Comparison of ENCODE assay signal across 14 cellular contexts in genomic region chr10:71365366-71365765, GRCh38. TPM values are rescaled to one million over a fixed set of nuclear protein-coding genes. Genes with fewer than 3 reads are reported as not detected.
A peak's percentile ranks its signal among the peaks of the same experiment; 100 is the strongest.
DNase-seq lines count a peak whose midpoint lies in the region; ATAC-seq and TF ChIP-seq lines count a peak whose summit lies in the region.
"Had no signal": no experiment of that assay in that cellular context is flagged by ENCODE, and none has a peak within 500 bp of the region (broad histone marks: within the 10 kb centered on the region; RNA-seq: fewer than 3 reads in every experiment).

No MANE protein-coding gene starts in this region.

- no peak overlapping the region for H3K27ac ChIP-seq in spleen
- H3K27ac ChIP-seq: 22Rv1, BLaER1 had no signal

- no peaks in the 10 kb centered on the region for H3K9me3 Mint-ChIP-seq in activated CD4-positive, alpha-beta T cell treated with anti-CD3 and anti-CD28 coated beads for 36 hours (ENCODE audit: low read depth)
- no peaks in the 10 kb centered on the region for H3K9me3 Mint-ChIP-seq in activated CD4-positive, alpha-beta T cell treated with anti-CD3 and anti-CD28 coated beads, Interleukin-2, amount 10 ng/mL, durations not matched to agents 7 days and 5 days
- no peaks in the 10 kb centered on the region for H3K9me3 Mint-ChIP-seq in HFFc6
- H3K9me3 Mint-ChIP-seq in dendritic cell treated with granulocyte-macrophage colony-stimulating factor and Interleukin-4, amounts not matched to agents 40 ng/mL and 50 ng/mL, for 4 days, result no peaks in the 10 kb centered on the region
- H3K9me3 Mint-ChIP-seq: CD4-positive, CD25-positive, alpha-beta regulatory T cell; H9 had no signal

- H3K36me3 Mint-ChIP-seq in activated CD4-positive, alpha-beta T cell treated with anti-CD3 and anti-CD28 coated beads for 36 hours (ENCODE audit: low read depth), result peaks cover 2% of the 10 kb centered on the region
- no peaks in the 10 kb centered on the region for H3K36me3 Mint-ChIP-seq in activated CD4-positive, alpha-beta T cell treated with anti-CD3 and anti-CD28 coated beads, Interleukin-2, amount 10 ng/mL, durations not matched to agents 7 days and 5 days (ENCODE audit: low read depth)
- H3K36me3 Mint-ChIP-seq in HFFc6 (ENCODE audit: low read depth), result no peaks in the 10 kb centered on the region
- peaks cover 34% of the 10 kb centered on the region for H3K36me3 Mint-ChIP-seq in dendritic cell treated with granulocyte-macrophage colony-stimulating factor and Interleukin-4, amounts not matched to agents 40 ng/mL and 50 ng/mL, for 4 days (ENCODE audit: low read depth)

- 88 to 95% (median 92%) methylated on average over 6 of the region's 6 CpGs for WGBS in spleen, 5 donors

- H3K36me3 ChIP-seq in spleen, result peaks cover 0 to 29% (median 5%) of the 10 kb centered on the region in 6 donors

- peaks cover 2% of the 10 kb centered on the region for H3K4me1 Mint-ChIP-seq in activated CD4-positive, alpha-beta T cell treated with anti-CD3 and anti-CD28 coated beads for 36 hours
- no peaks in the 10 kb centered on the region for H3K4me1 Mint-ChIP-seq in activated CD4-positive, alpha-beta T cell treated with anti-CD3 and anti-CD28 coated beads, Interleukin-2, amount 10 ng/mL, durations not matched to agents 7 days and 5 days
- H3K4me1 Mint-ChIP-seq in HFFc6 (ENCODE audit: low read depth), result peaks cover 31% of the 10 kb centered on the region
- H3K4me1 Mint-ChIP-seq in dendritic cell treated with granulocyte-macrophage colony-stimulating factor and Interleukin-4, amounts not matched to agents 40 ng/mL and 50 ng/mL, for 4 days (ENCODE audit: low read depth), result peaks cover 83% of the 10 kb centered on the region

- no peak overlapping the region for H3K4me3 Mint-ChIP-seq in activated CD4-positive, alpha-beta T cell treated with anti-CD3 and anti-CD28 coated beads for 36 hours
- H3K4me3 Mint-ChIP-seq in activated CD4-positive, alpha-beta T cell treated with anti-CD3 and anti-CD28 coated beads, Interleukin-2, amount 10 ng/mL, durations not matched to agents 7 days and 5 days, result no peak overlapping the region
- no peak overlapping the region for H3K4me3 Mint-ChIP-seq in HFFc6
- no peak overlapping the region for H3K4me3 Mint-ChIP-seq in dendritic cell treated with granulocyte-macrophage colony-stimulating factor and Interleukin-4, amounts not matched to agents 40 ng/mL and 50 ng/mL, for 4 days
- H3K4me3 Mint-ChIP-seq: CD4-positive, CD25-positive, alpha-beta regulatory T cell; H9 had no signal

- H3K9me3 ChIP-seq in spleen, result no peaks in the 10 kb centered on the region
- H3K9me3 ChIP-seq: BLaER1 had no signal

- H3K27me3 Mint-ChIP-seq in activated CD4-positive, alpha-beta T cell treated with anti-CD3 and anti-CD28 coated beads for 36 hours, result no peaks in the 10 kb centered on the region
- H3K27me3 Mint-ChIP-seq in activated CD4-positive, alpha-beta T cell treated with anti-CD3 and anti-CD28 coated beads, Interleukin-2, amount 10 ng/mL, durations not matched to agents 7 days and 5 days, result no peaks in the 10 kb centered on the region
- H3K27me3 Mint-ChIP-seq in HFFc6 (ENCODE audit: insufficient read depth), result peaks cover 5% of the 10 kb centered on the region
- no peaks in the 10 kb centered on the region for H3K27me3 Mint-ChIP-seq in dendritic cell treated with granulocyte-macrophage colony-stimulating factor and Interleukin-4, amounts not matched to agents 40 ng/mL and 50 ng/mL, for 4 days

- no peak for TF ChIP-seq POLR2A in spleen (IDR thresholded peaks at IDR 0.05)

- TF ChIP-seq CTCF in HFFc6 (IDR thresholded peaks at IDR 0.05), result no peak
- TF ChIP-seq CTCF in spleen (IDR thresholded peaks at IDR 0.05 in 8 of 11, conservative IDR thresholded peaks at IDR 0.05 in 3 of 11), result no peak

- no peak for ATAC-seq in activated CD4-positive, alpha-beta T cell treated with anti-CD3 and anti-CD28 coated beads for 36 hours
- no peak for ATAC-seq in HG03135 (IDR thresholded peaks at IDR 0.05; ENCODE audit: unreplicated experiment)
- ATAC-seq in GM21619 (IDR thresholded peaks at IDR 0.05; ENCODE audit: unreplicated experiment), result no peak

- peak overlapping the region; percentile 7 for H3K27ac Mint-ChIP-seq in activated CD4-positive, alpha-beta T cell treated with anti-CD3 and anti-CD28 coated beads for 36 hours
- no peak overlapping the region for H3K27ac Mint-ChIP-seq in activated CD4-positive, alpha-beta T cell treated with anti-CD3 and anti-CD28 coated beads, Interleukin-2, amount 10 ng/mL, durations not matched to agents 7 days and 5 days
- 0 out of 2 replicates have a peak overlapping the region, but pooled peaks have one; percentile 75 for H3K27ac Mint-ChIP-seq in HFFc6
- H3K27ac Mint-ChIP-seq in dendritic cell treated with granulocyte-macrophage colony-stimulating factor and Interleukin-4, amounts not matched to agents 40 ng/mL and 50 ng/mL, for 4 days, result peak overlapping the region; percentile 95
- H3K27ac Mint-ChIP-seq: CD4-positive, CD25-positive, alpha-beta regulatory T cell had no signal

- CTCF ChIA-PET in activated CD4-positive, alpha-beta T cell treated with anti-CD3 and anti-CD28 coated beads for 36 hours (lab: Charles Lee), result interaction anchor here (0.6 to 1.8 kb wide), 5 partner anchors 11 to 979 kb away, joined by 3 to 5 read pairs (median 3); partner anchors contain the start of gene SLC29A3
- CTCF ChIA-PET in activated CD4-positive, alpha-beta T cell treated with anti-CD3 and anti-CD28 coated beads, Interleukin-2, amount 10 ng/mL, durations not matched to agents 7 days and 5 days (lab: Charles Lee), result interaction anchor here (1.1 to 1.9 kb wide), 3 partner anchors 9 to 50 kb away, joined by 3 to 6 read pairs (median 3); no protein-coding TSS in a partner anchor

- DNase-seq in activated CD4-positive, alpha-beta T cell treated with anti-CD3 and anti-CD28 coated beads for 36 hours, result no peak
- DNase-seq in activated CD4-positive, alpha-beta T cell treated with anti-CD3 and anti-CD28 coated beads, Interleukin-2, amount 10 ng/mL, durations not matched to agents 7 days and 5 days, result no peak
- no peak for DNase-seq in HFFc6
- DNase-seq in spleen, result peak; percentile 27
- DNase-seq in SIG-M5 treated with dmso at 0.1 percent for 504 hours (lab: John Stamatoyannopoulos, UW; ENCODE audit: unreplicated experiment), result no peak
- DNase-seq: CD4-positive, CD25-positive, alpha-beta regulatory T cell; DMS53; GOT3; H9 had no signal

- no peak overlapping the region for H3K4me3 ChIP-seq in spleen
- H3K4me3 ChIP-seq: BLaER1 had no signal

- intact Hi-C loops in activated CD4-positive, alpha-beta T cell treated with anti-CD3 and anti-CD28 coated beads for 36 hours (cut with DNase I, micrococcal nuclease), result no loop called here
- intact Hi-C loops in dendritic cell treated with granulocyte-macrophage colony-stimulating factor and Interleukin-4, amounts not matched to agents 40 ng/mL and 50 ng/mL, for 4 days (cut with micrococcal nuclease), result loop anchor here (2.0 kb wide), 1 partner anchor 13 kb away; no protein-coding TSS in a partner anchor
- intact Hi-C loops in spleen (cut with DNase I; ENCODE audit: low total_unique reads), result loop anchor here (5.0 kb wide), 1 partner anchor 48 kb away; the partner anchor contains the start of gene SLC29A3

- POLR2A ChIA-PET in activated CD4-positive, alpha-beta T cell treated with anti-CD3 and anti-CD28 coated beads for 36 hours (lab: Charles Lee), result no interaction called here
- POLR2A ChIA-PET in activated CD4-positive, alpha-beta T cell treated with anti-CD3 and anti-CD28 coated beads, Interleukin-2, amount 10 ng/mL, durations not matched to agents 7 days and 5 days (lab: Charles Lee), result no interaction called here

- peaks cover 0 to 14% (median 0%) of the 10 kb centered on the region in 6 donors for H3K4me1 ChIP-seq in spleen
- H3K4me1 ChIP-seq: BLaER1 had no signal

- H3K27me3 ChIP-seq in spleen (replicated peaks in 1 of 7), result no peaks in the 10 kb centered on the region
- H3K27me3 ChIP-seq: BLaER1 had no signal

RNA-seq across cellular contexts. Expression of gene CDH23, which starts 31.4 kb away (rescaled TPM):
- 1 to 10 TPM; 1.5 to 1.6 TPM for total RNA-seq in activated CD4-positive, alpha-beta T cell treated with anti-CD3 and anti-CD28 coated beads for 36 hours
- total RNA-seq in activated CD4-positive, alpha-beta T cell treated with anti-CD3 and anti-CD28 coated beads, Interleukin-2, amount 10 ng/mL, durations not matched to agents 7 days and 5 days, result 1 to 10 TPM; 4.0 to 4.5 TPM
- total RNA-seq in HFFc6 (2021; fragmentation: NEBNext Ultra II Directional; extraction: Animal tissue kit (Norgen Biotek cat#: 25700)), result under 1 TPM in 4 of 6 experiments, not detected in 2; 0.02 to 0.11 (median 0.04) TPM
- 10 to 100 TPM in 5 of 7 donors, 1 to 10 TPM in 2; 8.4 to 19.9 (median 12.8) TPM for total RNA-seq in spleen
- polyA plus RNA-seq in spleen, result 1 to 10 TPM; 2.0 to 4.8 (median 3.3) TPM

RNA-seq across cellular contexts. Expression of gene SLC29A3, which starts 46.3 kb away (rescaled TPM):
- total RNA-seq in activated CD4-positive, alpha-beta T cell treated with anti-CD3 and anti-CD28 coated beads for 36 hours, result 1 to 10 TPM; 2.4 to 2.6 TPM
- 1 to 10 TPM; 2.4 to 3.4 TPM for total RNA-seq in activated CD4-positive, alpha-beta T cell treated with anti-CD3 and anti-CD28 coated beads, Interleukin-2, amount 10 ng/mL, durations not matched to agents 7 days and 5 days
- total RNA-seq in HFFc6 (2021; fragmentation: NEBNext Ultra II Directional; extraction: Animal tissue kit (Norgen Biotek cat#: 25700)), result 1 to 10 TPM; 2.1 to 4.4 (median 2.7) TPM
- 10 to 100 TPM in 3 of 7 donors, 1 to 10 TPM in 4; 7.5 to 15.6 (median 9.3) TPM for total RNA-seq in spleen
- 1 to 10 TPM; 3.3 to 7.7 (median 4.8) TPM for polyA plus RNA-seq in spleen

Comparison
In these comparisons a context has a peak if more than half of its experiments do, and no peak if none do; other contexts are left out.
1. intact Hi-C loops: an anchor here in dendritic cell treated with granulocyte-macrophage colony-stimulating factor and Interleukin-4, amounts not matched to agents 40 ng/mL and 50 ng/mL, for 4 days (2.0 kb wide) and spleen (5.0 kb wide); none called in activated CD4-positive, alpha-beta T cell treated with anti-CD3 and anti-CD28 coated beads for 36 hours.